15 cellular contexts compared by ENCODE assay signal in the genomic region with DNA sequence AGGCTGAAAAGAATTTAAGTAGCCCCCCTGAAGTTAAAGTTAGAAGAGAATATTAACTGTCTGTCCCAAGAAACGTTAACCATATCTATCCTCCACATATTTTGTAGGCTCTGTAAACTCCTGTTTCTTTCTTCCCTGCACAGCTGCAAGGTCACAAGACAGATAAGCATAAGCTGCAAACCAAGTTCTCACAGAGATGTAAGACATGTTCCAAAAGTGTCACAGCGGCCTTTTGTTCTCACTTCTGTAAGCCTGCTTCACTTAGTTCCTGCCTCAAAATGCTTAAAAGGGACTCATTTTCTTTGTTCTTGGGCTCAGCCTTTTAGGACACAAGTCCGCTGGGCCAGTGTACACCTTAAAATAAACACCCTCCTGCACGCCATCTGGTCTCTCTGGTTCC. TPM values are rescaled to one million over a fixed set of nuclear protein-coding genes. Genes with fewer than 3 reads are reported as not detected.
DNase-seq lines count a peak whose midpoint lies in the region; ATAC-seq and TF ChIP-seq lines count a peak whose summit lies in the region.
"Had no signal": no experiment of that assay in that cellular context is flagged by ENCODE, and none has a peak within 500 bp of the region (broad histone marks: within the 10 kb centered on the region; RNA-seq: fewer than 3 reads in every experiment).

No MANE protein-coding gene starts in this region.

- peaks cover 0 to 4% (median 0%) of the 10 kb centered on the region in 9 donors for H3K36me3 ChIP-seq in heart left ventricle
- H3K36me3 ChIP-seq in gastroesophageal sphincter = no peaks in the 10 kb centered on the region
- no peaks in the 10 kb centered on the region for H3K36me3 ChIP-seq in neuron (ENCODE audit: insufficient read depth, low read length)
- H3K36me3 ChIP-seq in upper lobe of left lung = no peaks in the 10 kb centered on the region

- DNase-seq in heart left ventricle (no peak), Right ventricle myocardium inferior (ENCODE audit: missing footprints) (no peak), upper lobe of left lung (no peak), foreskin fibroblast (no peak)
- DNase-seq: ACHN; activated CD4-positive, alpha-beta T cell treated with anti-CD3 and anti-CD28 coated beads, Interleukin-2, amount 50 U/mL, for 1 hour; effector CD8-positive, alpha-beta T cell; NCI-H226; SHP77 treated with DMSO at 0.1 percent for 48 hours had no signal

- H3K9me3 ChIP-seq in heart left ventricle = no peaks in the 10 kb centered on the region
- no peaks in the 10 kb centered on the region for H3K9me3 ChIP-seq in gastroesophageal sphincter
- no peaks in the 10 kb centered on the region for H3K9me3 ChIP-seq in neuron (ENCODE audit: low read length)
- no peaks in the 10 kb centered on the region for H3K9me3 ChIP-seq in upper lobe of left lung

- H3K27me3 ChIP-seq in heart left ventricle (no peaks in the 10 kb centered on the region), gastroesophageal sphincter (no peaks in the 10 kb centered on the region), neuron (ENCODE audit: insufficient read depth, low read length) (no peaks in the 10 kb centered on the region), upper lobe of left lung (no peaks in the 10 kb centered on the region)

- TF ChIP-seq POLR2A in heart left ventricle (IDR thresholded peaks at IDR 0.05) (no peak), gastroesophageal sphincter (IDR thresholded peaks at IDR 0.05) (no peak), upper lobe of left lung (IDR thresholded peaks at IDR 0.05) (no peak)

- H3K27ac ChIP-seq in heart left ventricle = peak overlapping the region; percentile 56 to 93 (median 84)
- peak overlapping the region; percentile 46 to 72 (median 54) for H3K27ac ChIP-seq in gastroesophageal sphincter
- peak overlapping the region; percentile 80 to 90 (median 85) for H3K27ac ChIP-seq in upper lobe of left lung

- H3K4me3 ChIP-seq in heart left ventricle (peak overlapping the region in 11 of 12 donors; percentile 8 to 83 (median 61)), gastroesophageal sphincter (peak overlapping the region in 1 of 2 donors; percentile 46), neuron (ENCODE audit: low read length) (peak overlapping the region; percentile 47), upper lobe of left lung (peak overlapping the region in 3 of 4 donors; percentile 51 to 62 (median 61)), foreskin fibroblast (ENCODE audit: low read depth in 1 of 2, low read length in 2 of 2) (no peak overlapping the region)

- ATAC-seq in heart left ventricle (no peak), Right ventricle myocardium inferior (no peak), gastroesophageal sphincter (no peak), upper lobe of left lung (ENCODE audit: low FRiP score in 2 of 2) (no peak), GM19463 (IDR thresholded peaks at IDR 0.05; ENCODE audit: unreplicated experiment) (no peak), GM19452 (IDR thresholded peaks at IDR 0.05; ENCODE audit: unreplicated experiment) (no peak)

- no peak for TF ChIP-seq CTCF in heart left ventricle (IDR thresholded peaks at IDR 0.05)
- no peak for TF ChIP-seq CTCF in gastroesophageal sphincter (IDR thresholded peaks at IDR 0.05)
- no peak for TF ChIP-seq CTCF in upper lobe of left lung (IDR thresholded peaks at IDR 0.05)
- no peak for TF ChIP-seq CTCF in foreskin fibroblast (IDR thresholded peaks at IDR 0.05; ENCODE audit: low read depth, low read length)

- H3K4me1 ChIP-seq in heart left ventricle = peaks cover 0 to 69% (median 23%) of the 10 kb centered on the region in 12 donors
- peaks cover 0 to 16% (median 2%) of the 10 kb centered on the region in 3 donors for H3K4me1 ChIP-seq in gastroesophageal sphincter
- peaks cover 12% of the 10 kb centered on the region for H3K4me1 ChIP-seq in neuron (ENCODE audit: insufficient read depth, low read length)
- H3K4me1 ChIP-seq in upper lobe of left lung = peaks cover 30 to 44% (median 37%) of the 10 kb centered on the region in 4 donors

- 3 to 5% (median 4%) methylated on average over 4 of the region's 4 CpGs for WGBS in heart left ventricle, 4 donors
- 6 to 10% methylated on average over 4 of the region's 4 CpGs for WGBS in gastroesophageal sphincter (ENCODE audit: low coverage in 1 of 2), 2 donors
- 15 to 17% methylated on average over 4 of the region's 4 CpGs for WGBS in upper lobe of left lung, 2 donors

- intact Hi-C loops in heart left ventricle (cut with DNase I) = no loop called here
- intact Hi-C loops in Right ventricle myocardium inferior (cut with DNase I) = no loop called here

- TF ChIP-seq EP300 in gastroesophageal sphincter (IDR thresholded peaks at IDR 0.05) (no peak), upper lobe of left lung (IDR thresholded peaks at IDR 0.05) (no peak)

- H2AFZ ChIP-seq in neuron (ENCODE audit: low read depth, low read length) = peak overlapping the region; percentile 89

RNA-seq across cellular contexts. Expression of a gene that starts 3.2 kb away (rescaled TPM):
- total RNA-seq in heart left ventricle (100 to 1,000 TPM; 127 to 654 (median 294) TPM), Right ventricle myocardium inferior (373 TPM), gastroesophageal sphincter (100 to 1,000 TPM in 3 of 4 donors, 10 to 100 TPM in 1; 87.2 to 780 (median 336) TPM), upper lobe of left lung (1,000 to 10,000 TPM in 2 of 6 donors, 100 to 1,000 TPM in 4; 229 to 1,558 (median 860) TPM)
- 100 to 1,000 TPM; 199 to 242 TPM for polyA plus RNA-seq in heart left ventricle
- total RNA-seq: LHCN-M2, osteocyte had no signal

RNA-seq across cellular contexts. Expression of a gene that starts 18.4 kb away (rescaled TPM):
- total RNA-seq in heart left ventricle = 10 to 100 TPM in 2 of 9 donors, 1 to 10 TPM in 7; 2.5 to 39.9 (median 5.2) TPM
- 1 to 10 TPM; 1.1 to 6.3 TPM for polyA plus RNA-seq in heart left ventricle
- total RNA-seq in Right ventricle myocardium inferior = 8.3 TPM
- total RNA-seq in gastroesophageal sphincter = 10 to 100 TPM in 1 of 4 donors, 1 to 10 TPM in 3; 4.0 to 22.5 (median 6.5) TPM
- total RNA-seq in upper lobe of left lung = 10 to 100 TPM in 4 of 6 donors, 1 to 10 TPM in 2; 3.0 to 29.9 (median 15.2) TPM
- total RNA-seq: LHCN-M2, osteocyte had no signal

RNA-seq across cellular contexts. Expression of a gene that starts 31.2 kb away (rescaled TPM):
- total RNA-seq in heart left ventricle = not detected
- not detected for polyA plus RNA-seq in heart left ventricle
- total RNA-seq in Right ventricle myocardium inferior = not detected
- not detected for total RNA-seq in gastroesophageal sphincter
- total RNA-seq in upper lobe of left lung = not detected
- total RNA-seq: LHCN-M2, osteocyte had no signal

RNA-seq across cellular contexts. Expression of a gene that starts 53.8 kb away (rescaled TPM):
- total RNA-seq in heart left ventricle (not detected), Right ventricle myocardium inferior (not detected), gastroesophageal sphincter (not detected), upper lobe of left lung (not detected)
- polyA plus RNA-seq in heart left ventricle = not detected
- total RNA-seq: LHCN-M2, osteocyte had no signal

Comparison
In these comparisons a context has a peak if more than half of its experiments do, and no peak if none do; other contexts are left out.
1. H3K4me3 ChIP-seq: peak in heart left ventricle (11 of 12), neuron (single experiment) and upper lobe of left lung (3 of 4); none in foreskin fibroblast (0 of 2).
2. Peak in every context shown above with its lines, with median percentiles within 50 percentile points of each other: H3K27ac ChIP-seq.